28 cellular contexts compared by ENCODE assay signal in the genomic region with DNA sequence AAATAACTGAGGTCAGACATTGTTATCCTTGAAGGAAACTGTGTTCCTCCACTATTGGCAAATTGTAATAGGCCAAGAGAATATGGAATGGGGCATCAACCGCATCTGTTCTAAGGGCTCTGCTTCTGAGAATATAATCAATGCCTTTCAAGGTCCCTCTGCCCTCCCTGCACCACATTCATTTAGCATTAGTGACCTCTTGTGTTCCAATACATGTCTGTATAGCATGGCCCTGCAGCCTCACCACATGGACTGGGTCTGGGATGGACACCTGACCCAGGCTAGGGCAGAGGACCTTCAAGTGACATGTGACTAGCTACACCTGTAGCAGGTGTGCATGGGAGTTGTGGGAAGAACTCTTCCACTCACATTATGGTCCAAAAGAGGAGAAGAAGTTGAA. TPM values are rescaled to one million over a fixed set of nuclear protein-coding genes. Genes with fewer than 3 reads are reported as not detected.
"Had no signal": no experiment of that assay in that cellular context is flagged by ENCODE, and none has a peak within 500 bp of the region (broad histone marks: within the 10 kb centered on the region; RNA-seq: fewer than 3 reads in every experiment).

No MANE protein-coding gene starts in this region.

- H3K36me3 ChIP-seq: pancreas, prostate gland, thyroid gland had no signal

- H3K4me3 ChIP-seq: heart right ventricle, hepatocyte, lower lobe of right lung, pancreas, prostate gland, sigmoid colon, stomach, testis, thyroid gland, transverse colon, upper lobe of left lung, vagina had no signal

- H3K4me2 ChIP-seq: hepatocyte had no signal

- H3K4me1 ChIP-seq: prostate gland had no signal

- H3K27ac ChIP-seq: heart right ventricle, lower lobe of right lung, pancreas, prostate gland, sigmoid colon, stomach, testis, thyroid gland, transverse colon, upper lobe of left lung, vagina had no signal

- ATAC-seq: heart right ventricle; left cardiac atrium; left lobe of liver; lower lobe of right lung; naive thymus-derived CD8-positive, alpha-beta T cell; pancreas; right cardiac atrium; stimulated activated memory B cell treated with anti-CD40 and anti-IgM and Interleukin-4, amounts not matched to agents 10 μg/mL and 1 μg/mL and 100 μg/mL, for 72 hours; stimulated activated naive CD8-positive, alpha-beta T cell treated with anti-CD3 and anti-CD28 coated beads, Interleukin-15, Interleukin-2, amounts not matched to agents 100 U/mL and 50 U/mL, for 24 hours had no signal

- DNase-seq: heart right ventricle; kidney glomerular epithelial cell; left cardiac atrium; lower lobe of right lung; naive thymus-derived CD8-positive, alpha-beta T cell; pancreas; posterior cingulate gyrus; retina; right cardiac atrium; sigmoid colon; small intestine; stimulated activated CD4-positive, alpha-beta T cell treated with anti-CD3 and anti-CD28 coated beads, Interleukin-1b, Interleukin-23, amount 100 ng/mL, for 48 hours; stimulated activated CD4-positive, alpha-beta T cell treated with anti-CD3 and anti-CD28 coated beads, Interleukin-2, amount 100 ng/mL, for 48 hours; stimulated activated CD4-positive, alpha-beta T cell treated with anti-CD3 and anti-CD28 coated beads, Interleukin-4, amount 100 ng/mL, for 4 hours; stimulated activated CD8-positive, alpha-beta memory T cell treated with anti-CD3 and anti-CD28 coated beads, Interleukin-4, amount 100 ng/mL, for 48 hours; stimulated activated naive CD8-positive, alpha-beta T cell treated with anti-CD3 and anti-CD28 coated beads, Interleukin-15, Interleukin-2, amounts not matched to agents 100 U/mL and 50 U/mL, for 24 hours; stomach; testis; thyroid gland; transverse colon; upper lobe of left lung had no signal

- H3K9me3 ChIP-seq: lower lobe of right lung, pancreas, prostate gland, sigmoid colon, testis, thyroid gland, transverse colon, upper lobe of left lung, vagina had no signal

- H3K79me2 ChIP-seq: hepatocyte had no signal

- H3K27me3 Mint-ChIP-seq: naive thymus-derived CD8-positive, alpha-beta T cell; stimulated activated memory B cell treated with anti-CD40 and anti-IgM and Interleukin-4, amounts not matched to agents 10 μg/mL and 1 μg/mL and 100 μg/mL, for 72 hours had no signal

- FAIRE-seq: keratinocyte, pancreas, small intestine had no signal

- H2AFZ ChIP-seq: hepatocyte had no signal

- H3K27me3 ChIP-seq: heart right ventricle, hepatocyte, pancreas, sigmoid colon, stomach, testis, thyroid gland, transverse colon, upper lobe of left lung, vagina had no signal

- H3K4me3 Mint-ChIP-seq: naive thymus-derived CD8-positive, alpha-beta T cell; stimulated activated memory B cell treated with anti-CD40 and anti-IgM and Interleukin-4, amounts not matched to agents 10 μg/mL and 1 μg/mL and 100 μg/mL, for 72 hours had no signal

- H3K27ac Mint-ChIP-seq: stimulated activated memory B cell treated with anti-CD40 and anti-IgM and Interleukin-4, amounts not matched to agents 10 μg/mL and 1 μg/mL and 100 μg/mL, for 72 hours had no signal

RNA-seq across cellular contexts. Expression of a gene that starts 24.0 kb away (rescaled TPM):
- polyA plus RNA-seq: neural cell had no signal
